In genomic region chr17:73231841-73232586, GRCh38 we compare ENCODE assay signal across 1 cellular context.
TF ChIP-seq lines count a peak whose summit lies in the region.

No MANE protein-coding gene starts in this region.

TF ChIP-seq in K562, 482 proteins besides CTCF, POLR2A, EP300 and RAD21 (continued from another document and continues in another):
- TF ChIP-seq ZBTB11 (CRISPR knock-in tag; IDR thresholded peaks at IDR 0.05) = peak in 1 of 3 experiments; percentile 72; a peak in 2 of 6 replicates
- no peak for TF ChIP-seq ZC3H11A (IDR thresholded peaks at IDR 0.05; ENCODE audit: low read depth, low read length)
- TF ChIP-seq ATF6 (CRISPR knock-in tag; IDR thresholded peaks at IDR 0.05) = no peak; the same call in 1 of the 2 replicates
- no peak for TF ChIP-seq NFE2L1 (tag; IDR thresholded peaks at IDR 0.05; ENCODE audit: borderline replicate concordance, low read depth)
- no peak for TF ChIP-seq SP2 (IDR thresholded peaks at IDR 0.05; ENCODE audit: extremely low read depth, low read depth, low read length, poor library complexity, severe bottlenecking)
- no peak for TF ChIP-seq GTF2B (IDR thresholded peaks at IDR 0.05; ENCODE audit: extremely low read depth, insufficient read length)
- TF ChIP-seq PML (IDR thresholded peaks at IDR 0.05; ENCODE audit: low read length) = no peak
- TF ChIP-seq ZNF146 (CRISPR knock-in tag; IDR thresholded peaks at IDR 0.05; ENCODE audit: unreplicated experiment) = no peak
- TF ChIP-seq ZNF436 (CRISPR knock-in tag; IDR thresholded peaks at IDR 0.05) = no peak
- no peak for TF ChIP-seq ZBTB34 (CRISPR knock-in tag; IDR thresholded peaks at IDR 0.05)
- TF ChIP-seq KAT7 (CRISPR knock-in tag; IDR thresholded peaks at IDR 0.05; ENCODE audit: borderline replicate concordance) = no peak
- TF ChIP-seq HDGF (IDR thresholded peaks at IDR 0.05) = no peak
- peak; percentile 80 for TF ChIP-seq SUPT5H (IDR thresholded peaks at IDR 0.05)
- TF ChIP-seq SRSF3 (IDR thresholded peaks at IDR 0.05; ENCODE audit: insufficient read depth, low read length) = no peak
- TF ChIP-seq BRD4 (IDR thresholded peaks at IDR 0.05) = no peak
- TF ChIP-seq ZNF354B (CRISPR knock-in tag; IDR thresholded peaks at IDR 0.05) = no peak
- no peak for TF ChIP-seq TSC22D4 (tag; IDR thresholded peaks at IDR 0.05)
- no peak for TF ChIP-seq E4F1 (CRISPR knock-in tag; IDR thresholded peaks at IDR 0.05; ENCODE audit: borderline replicate concordance)
- no peak for TF ChIP-seq CEBPG (CRISPR knock-in tag; IDR thresholded peaks at IDR 0.05)
- TF ChIP-seq CEBPG (tag; conservative IDR thresholded peaks at IDR 0.05 in 1 of 2, IDR thresholded peaks at IDR 0.05 in 1 of 2) = no peak
- no peak for TF ChIP-seq ZNF311 (CRISPR knock-in tag; IDR thresholded peaks at IDR 0.05)
- no peak for TF ChIP-seq BCLAF1 (IDR thresholded peaks at IDR 0.05; ENCODE audit: borderline replicate concordance in 1 of 2, control insufficient read depth in 1 of 2, low read depth in 2 of 2, low read length in 1 of 2)
- no peak for TF ChIP-seq ZNF644 (tag; IDR thresholded peaks at IDR 0.05; ENCODE audit: low read depth)
- no peak for TF ChIP-seq KLF16 (IDR thresholded peaks at IDR 0.05)
- TF ChIP-seq FOXM1 (IDR thresholded peaks at IDR 0.05; ENCODE audit: low read depth) = no peak
- TF ChIP-seq FOXM1 (CRISPR knock-in tag; IDR thresholded peaks at IDR 0.05; ENCODE audit: low read depth) = no peak
- no peak for TF ChIP-seq HMGXB4 (CRISPR knock-in tag; IDR thresholded peaks at IDR 0.05)
- no peak for TF ChIP-seq BRF1 (IDR thresholded peaks at IDR 0.05; ENCODE audit: borderline replicate concordance, extremely low read depth, insufficient read length)
- no peak for TF ChIP-seq TEAD2 (tag; IDR thresholded peaks at IDR 0.05)
- peak; percentile 84; the same call in 1 of the 2 replicates for TF ChIP-seq PHF8 (IDR thresholded peaks at IDR 0.05; ENCODE audit: borderline replicate concordance, low read length)
- no peak for TF ChIP-seq HIVEP1 (CRISPR knock-in tag; IDR thresholded peaks at IDR 0.05)
- TF ChIP-seq ZNF263 (CRISPR knock-in tag; IDR thresholded peaks at IDR 0.05; ENCODE audit: borderline replicate concordance) = peak; percentile 85; the same call in 1 of the 2 replicates
- TF ChIP-seq E2F6 (IDR thresholded peaks at IDR 0.05; ENCODE audit: borderline replicate concordance in 1 of 2, extremely low read depth in 1 of 2, insufficient read depth in 1 of 2, insufficient read length in 1 of 2, low read depth in 1 of 2, low read length in 1 of 2, poor library complexity in 1 of 2, severe bottlenecking in 1 of 2) = no peak
- no peak for TF ChIP-seq ZNF830 (CRISPR knock-in tag; IDR thresholded peaks at IDR 0.05)
- TF ChIP-seq ZNF695 (CRISPR knock-in tag; IDR thresholded peaks at IDR 0.05) = no peak
- TF ChIP-seq XRCC3 (IDR thresholded peaks at IDR 0.05) = no peak
- TF ChIP-seq COPS2 (conservative IDR thresholded peaks at IDR 0.05) = no peak
- no peak for TF ChIP-seq ZNF766 (CRISPR knock-in tag; conservative IDR thresholded peaks at IDR 0.05)
- no peak for TF ChIP-seq PRMT5 (CRISPR knock-in tag; IDR thresholded peaks at IDR 0.05)
- TF ChIP-seq SETDB1 (IDR thresholded peaks at IDR 0.05; ENCODE audit: low read length) = no peak
- no peak for TF ChIP-seq HDAC3 (IDR thresholded peaks at IDR 0.05; ENCODE audit: borderline replicate concordance, partially characterized antibody)
- TF ChIP-seq ZC3H8 (IDR thresholded peaks at IDR 0.05) = no peak
- no peak for TF ChIP-seq ZNF445 (CRISPR knock-in tag; IDR thresholded peaks at IDR 0.05; ENCODE audit: low read depth)
- no peak for TF ChIP-seq CHAMP1 (IDR thresholded peaks at IDR 0.05)
- 0 out of 2 replicates have a peak, but pooled peaks have one; percentile 4 for TF ChIP-seq ZSCAN32 (CRISPR knock-in tag; IDR thresholded peaks at IDR 0.05)
- no peak for TF ChIP-seq ZBTB7A (IDR thresholded peaks at IDR 0.05; ENCODE audit: borderline replicate concordance, control insufficient read depth, low read depth, low read length)
- peak; percentile 60; the same call in 1 of the 2 replicates for TF ChIP-seq ETS1 (conservative IDR thresholded peaks at IDR 0.05; ENCODE audit: control insufficient read depth, low read depth, low read length)
